ENCODE assay signal across 21 cellular contexts in the genomic region with DNA sequence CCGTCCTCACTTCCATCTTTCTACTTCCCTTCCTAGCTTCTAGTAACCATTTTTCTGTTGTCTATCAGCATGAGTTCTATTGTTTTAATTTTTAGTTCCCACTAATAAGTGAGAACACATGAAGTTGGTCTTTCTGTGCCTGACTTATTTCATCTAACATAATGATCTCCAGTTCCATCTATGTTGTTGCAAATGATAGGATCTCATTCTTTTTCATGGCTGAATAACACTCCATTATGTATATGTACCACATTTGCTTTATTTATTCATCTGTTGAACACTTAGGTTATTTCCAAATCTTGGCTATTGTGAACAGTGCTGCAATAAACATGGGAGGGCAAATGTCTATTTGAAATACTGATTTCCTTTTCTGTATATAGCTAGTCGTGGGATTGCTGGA. TPM values are rescaled to one million over a fixed set of nuclear protein-coding genes. Genes with fewer than 3 reads are reported as not detected.
DNase-seq lines count a peak whose midpoint lies in the region; ATAC-seq and TF ChIP-seq lines count a peak whose summit lies in the region.
"Had no signal": no experiment of that assay in that cellular context is flagged by ENCODE, and none has a peak within 500 bp of the region (broad histone marks: within the 10 kb centered on the region; RNA-seq: fewer than 3 reads in every experiment).

No MANE protein-coding gene starts in this region.

- no peak for TF ChIP-seq CTCF in CD8-positive, alpha-beta T cell (IDR thresholded peaks at IDR 0.05)
- TF ChIP-seq CTCF in nephron progenitor cell (IDR thresholded peaks at IDR 0.05): no peak

- DNase-seq in CD4-positive, CD25-positive, alpha-beta regulatory T cell: no peak
- DNase-seq in CD8-positive, alpha-beta T cell: no peak
- DNase-seq in activated naive CD8-positive, alpha-beta T cell treated with anti-CD3 and anti-CD28 coated beads, Interleukin-2, amount 50 U/mL, for 24 hours: no peak
- DNase-seq in nephron progenitor cell (no peak), retina (no peak), Right ventricle myocardium superior (no peak)
- DNase-seq: ACHN, Calu3, DMS53, EL, NCI-H1092 treated with DMSO at 0.1 percent for 48 hours, NCI-H146, NCI-H2029 treated with DMSO at 0.1 percent for 48 hours, NCI-H2171, NCI-H446 treated with DMSO at 0.1 percent for 48 hours had no signal

- intact Hi-C loops in CD8-positive, alpha-beta T cell (cut with DNase I, micrococcal nuclease): loop anchor here in 1 of 2 experiments (5.0 kb wide), 1 partner anchor 71 kb away; no protein-coding TSS in a partner anchor
- intact Hi-C loops in Right ventricle myocardium superior (cut with DNase I): no loop called here

- H3K27me3 Mint-ChIP-seq in CD4-positive, CD25-positive, alpha-beta regulatory T cell: no peaks in the 10 kb centered on the region
- H3K27me3 Mint-ChIP-seq in CD8-positive, alpha-beta T cell (ENCODE audit: low read depth): no peaks in the 10 kb centered on the region
- H3K27me3 Mint-ChIP-seq in activated naive CD8-positive, alpha-beta T cell treated with anti-CD3 and anti-CD28 coated beads, Interleukin-2, amount 50 U/mL, for 24 hours: no peaks in the 10 kb centered on the region
- no peaks in the 10 kb centered on the region for H3K27me3 Mint-ChIP-seq in nephron progenitor cell (ENCODE audit: low read depth, poor library complexity)

- H3K36me3 ChIP-seq in CD4-positive, CD25-positive, alpha-beta regulatory T cell (ENCODE audit: control insufficient read depth, insufficient read depth, low read length): peaks cover 11% of the 10 kb centered on the region
- peaks cover 4% of the 10 kb centered on the region for H3K36me3 ChIP-seq in CD8-positive, alpha-beta T cell (ENCODE audit: insufficient read depth, low read length)

- POLR2A ChIA-PET in CD8-positive, alpha-beta T cell (lab: Charles Lee): no interaction called here

- peak overlapping the region; percentile 33 to 78 (median 34) for H3K27ac Mint-ChIP-seq in CD4-positive, CD25-positive, alpha-beta regulatory T cell
- peak overlapping the region; percentile 49 for H3K27ac Mint-ChIP-seq in CD8-positive, alpha-beta T cell
- H3K27ac Mint-ChIP-seq in activated naive CD8-positive, alpha-beta T cell treated with anti-CD3 and anti-CD28 coated beads, Interleukin-2, amount 50 U/mL, for 24 hours: peak overlapping the region; percentile 2
- H3K27ac Mint-ChIP-seq in nephron progenitor cell: peak overlapping the region; percentile 2

- H3K27ac ChIP-seq in CD4-positive, CD25-positive, alpha-beta regulatory T cell (ENCODE audit: insufficient read depth, low read length, poor library complexity, severe bottlenecking): no peak overlapping the region
- H3K27ac ChIP-seq in CD8-positive, alpha-beta T cell (ENCODE audit: low read depth, low read length): no peak overlapping the region
- H3K27ac ChIP-seq: C4-2B, SK-N-MC had no signal

- CTCF ChIA-PET in CD8-positive, alpha-beta T cell (lab: Charles Lee): interaction anchor here (0.9 kb wide), 1 partner anchor 10 kb away, joined by 3 read pairs; no protein-coding TSS in a partner anchor

- H3K9me3 Mint-ChIP-seq in CD4-positive, CD25-positive, alpha-beta regulatory T cell: no peaks in the 10 kb centered on the region
- no peaks in the 10 kb centered on the region for H3K9me3 Mint-ChIP-seq in CD8-positive, alpha-beta T cell
- H3K9me3 Mint-ChIP-seq in activated naive CD8-positive, alpha-beta T cell treated with anti-CD3 and anti-CD28 coated beads, Interleukin-2, amount 50 U/mL, for 24 hours: no peaks in the 10 kb centered on the region
- no peaks in the 10 kb centered on the region for H3K9me3 Mint-ChIP-seq in nephron progenitor cell

- no peaks in the 10 kb centered on the region for H3K9me3 ChIP-seq in CD4-positive, CD25-positive, alpha-beta regulatory T cell (ENCODE audit: control insufficient read depth in 2 of 2, low read length in 2 of 2)
- H3K9me3 ChIP-seq in CD8-positive, alpha-beta T cell (ENCODE audit: low read length): no peaks in the 10 kb centered on the region

- no peak for ATAC-seq in CD4-positive, CD25-positive, alpha-beta regulatory T cell (ENCODE audit: low read depth in 2 of 2)
- ATAC-seq in CD8-positive, alpha-beta T cell: no peak
- ATAC-seq in activated naive CD8-positive, alpha-beta T cell treated with anti-CD3 and anti-CD28 coated beads, Interleukin-2, amount 50 U/mL, for 24 hours: no peak
- no peak for ATAC-seq in Right ventricle myocardium superior (ENCODE audit: poor library complexity)
- no peak for ATAC-seq in GM18909 (IDR thresholded peaks at IDR 0.05; ENCODE audit: poor library complexity, unreplicated experiment)
- ATAC-seq: GM12878, K562, Panc1 had no signal

- H3K4me1 ChIP-seq in CD4-positive, CD25-positive, alpha-beta regulatory T cell (ENCODE audit: control insufficient read depth, insufficient read depth, low read length, poor library complexity, severe bottlenecking): no peaks in the 10 kb centered on the region
- H3K4me1 ChIP-seq in CD8-positive, alpha-beta T cell (ENCODE audit: insufficient read depth, low read length): peaks cover 6% of the 10 kb centered on the region

- peaks cover 3% of the 10 kb centered on the region for H3K36me3 Mint-ChIP-seq in CD4-positive, CD25-positive, alpha-beta regulatory T cell
- peaks cover 29% of the 10 kb centered on the region for H3K36me3 Mint-ChIP-seq in CD8-positive, alpha-beta T cell
- peaks cover 7% of the 10 kb centered on the region for H3K36me3 Mint-ChIP-seq in activated naive CD8-positive, alpha-beta T cell treated with anti-CD3 and anti-CD28 coated beads, Interleukin-2, amount 50 U/mL, for 24 hours (ENCODE audit: low read depth)
- H3K36me3 Mint-ChIP-seq in nephron progenitor cell (ENCODE audit: low read depth): peaks cover 40% of the 10 kb centered on the region

- H3K4me3 Mint-ChIP-seq in CD4-positive, CD25-positive, alpha-beta regulatory T cell: no peak overlapping the region
- no peak overlapping the region for H3K4me3 Mint-ChIP-seq in CD8-positive, alpha-beta T cell
- H3K4me3 Mint-ChIP-seq in activated naive CD8-positive, alpha-beta T cell treated with anti-CD3 and anti-CD28 coated beads, Interleukin-2, amount 50 U/mL, for 24 hours: no peak overlapping the region
- no peak overlapping the region for H3K4me3 Mint-ChIP-seq in nephron progenitor cell

- H3K4me1 Mint-ChIP-seq in CD4-positive, CD25-positive, alpha-beta regulatory T cell: peaks cover 23 to 58% (median 40%) of the 10 kb centered on the region in 4 donors
- H3K4me1 Mint-ChIP-seq in CD8-positive, alpha-beta T cell (ENCODE audit: low read depth): peaks cover 51% of the 10 kb centered on the region
- peaks cover 15% of the 10 kb centered on the region for H3K4me1 Mint-ChIP-seq in activated naive CD8-positive, alpha-beta T cell treated with anti-CD3 and anti-CD28 coated beads, Interleukin-2, amount 50 U/mL, for 24 hours
- H3K4me1 Mint-ChIP-seq in nephron progenitor cell: peaks cover 3% of the 10 kb centered on the region

- H3K27me3 ChIP-seq in CD4-positive, CD25-positive, alpha-beta regulatory T cell (ENCODE audit: control insufficient read depth, insufficient read depth, low read length): no peaks in the 10 kb centered on the region
- no peaks in the 10 kb centered on the region for H3K27me3 ChIP-seq in CD8-positive, alpha-beta T cell (ENCODE audit: insufficient read depth, low read length)

- no peak overlapping the region for H3K4me3 ChIP-seq in CD4-positive, CD25-positive, alpha-beta regulatory T cell (ENCODE audit: low read depth, low read length)
- H3K4me3 ChIP-seq in CD8-positive, alpha-beta T cell (ENCODE audit: low read depth, low read length): no peak overlapping the region
- H3K4me3 ChIP-seq: GM12878, K562, SK-N-MC had no signal

RNA-seq across cellular contexts. Expression of gene NSD1, which starts 50.2 kb away (rescaled TPM):
- 125 TPM for total RNA-seq in CD4-positive, CD25-positive, alpha-beta regulatory T cell
- polyA plus RNA-seq in CD4-positive, CD25-positive, alpha-beta regulatory T cell: 10 to 100 TPM; 25.9 to 48.6 (median 37.3) TPM
- total RNA-seq in CD8-positive, alpha-beta T cell: 10 to 100 TPM; 71.8 to 75.2 TPM
- total RNA-seq in Right ventricle myocardium superior: 33.6 TPM
